Comparison of ENCODE assay signal across 27 cellular contexts in the genomic region with DNA sequence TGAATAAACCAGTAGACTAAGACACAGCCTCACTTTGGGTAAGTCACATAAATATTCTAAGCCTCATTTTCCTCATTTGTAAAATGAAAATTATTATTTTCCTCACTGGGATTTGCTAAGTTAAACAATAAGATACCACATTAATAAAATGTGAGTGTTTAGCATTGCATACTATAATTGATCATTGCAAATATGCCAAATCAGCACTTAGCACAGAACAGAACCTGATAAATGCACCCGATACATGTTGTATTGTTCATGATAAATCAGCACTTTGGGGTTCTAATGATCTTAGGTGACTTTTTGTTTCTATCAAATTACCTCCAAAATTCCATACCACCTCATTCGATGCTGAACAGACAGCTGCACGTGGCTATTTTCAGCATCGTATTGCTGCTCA.
"Had no signal": no experiment of that assay in that cellular context is flagged by ENCODE, and none has a peak within 500 bp of the region (broad histone marks: within the 10 kb centered on the region; RNA-seq: fewer than 3 reads in every experiment).

No MANE protein-coding gene starts in this region.

- H3K4me1 ChIP-seq: stomach, suprapubic skin, testis, thyroid gland, tibial nerve, transverse colon, upper lobe of left lung, upper lobe of right lung, uterus, vagina had no signal

- H3K4me3 ChIP-seq: stomach, suprapubic skin, testis, thoracic aorta, thyroid gland, tibial artery, tibial nerve, transverse colon, upper lobe of left lung, upper lobe of right lung, uterus, vagina had no signal

- H3K36me3 ChIP-seq: stomach, suprapubic skin, thoracic aorta, thyroid gland, tibial artery, tibial nerve, transverse colon, upper lobe of left lung, upper lobe of right lung, uterus, vagina had no signal

- DNase-seq: stimulated activated CD4-positive, alpha-beta T cell treated with anti-CD3 and anti-CD28 coated beads, Interleukin-2, amount 100 ng/mL, for 48 hours; stimulated activated CD4-positive, alpha-beta T cell treated with anti-CD3 and anti-CD28 coated beads, Interleukin-4, amount 100 ng/mL, for 1 hour; stimulated activated CD4-positive, alpha-beta T cell treated with anti-CD3 and anti-CD28 coated beads, Interleukin-4, amount 100 ng/mL, for 24 hours; stimulated activated CD4-positive, alpha-beta T cell treated with anti-CD3 and anti-CD28 coated beads, Interleukin-4, amount 100 ng/mL, for 4 hours; stimulated activated CD8-positive, alpha-beta memory T cell treated with anti-CD3 and anti-CD28 coated beads, Interleukin-4, amount 100 ng/mL, for 48 hours; stimulated activated naive B cell treated with anti-CD40 and anti-IgM and Interleukin-4, amounts not matched to agents 10 μg/mL and 1 μg/mL and 100 μg/mL, for 72 hours; stimulated activated naive CD4-positive, alpha-beta T cell; stimulated activated naive CD4-positive, alpha-beta T cell treated with Interleukin-2 at 50 U/mL for 16 hours; stimulated activated naive CD8-positive, alpha-beta T cell treated with anti-CD3 and anti-CD28 coated beads, Interleukin-15, amount 100 ng/mL, for 72 hours; stimulated activated naive CD8-positive, alpha-beta T cell treated with anti-CD3 and anti-CD28 coated beads, Interleukin-15, Interleukin-2, amounts not matched to agents 100 U/mL and 50 U/mL, for 24 hours; stomach; substantia nigra; thyroid gland; tibial artery; transverse colon; trophoblast cell; upper lobe of left lung; upper lobe of right lung; uterus had no signal

- H3K9me3 ChIP-seq: suprapubic skin, testis, thoracic aorta, thyroid gland, tibial artery, transverse colon, upper lobe of left lung, upper lobe of right lung, uterus, vagina had no signal

- FAIRE-seq: urothelium cell line had no signal

- H3K27me3 ChIP-seq: stomach, suprapubic skin, testis, thyroid gland, tibial artery, tibial nerve, transverse colon, upper lobe of left lung, upper lobe of right lung, uterus, vagina had no signal

- ATAC-seq: stimulated activated effector memory CD8-positive, alpha-beta T cell treated with anti-CD3 and anti-CD28 coated beads, Interleukin-12 subunit alpha, Interleukin-12 subunit beta, amount 100 ng/mL, for 72 hours; stimulated activated memory B cell treated with anti-CD40 and anti-IgM and Interleukin-4, amounts not matched to agents 10 μg/mL and 1 μg/mL and 100 μg/mL, for 72 hours; stimulated activated naive B cell treated with anti-CD40 and anti-IgM and Interleukin-4, amounts not matched to agents 10 μg/mL and 1 μg/mL and 100 μg/mL, for 72 hours; stimulated activated naive CD8-positive, alpha-beta T cell treated with anti-CD3 and anti-CD28 coated beads, Interleukin-15, amount 100 ng/mL, for 72 hours; stimulated activated naive CD8-positive, alpha-beta T cell treated with anti-CD3 and anti-CD28 coated beads, Interleukin-15, Interleukin-2, amounts not matched to agents 100 U/mL and 50 U/mL, for 24 hours; upper lobe of right lung had no signal

- H3K27ac ChIP-seq: stomach, suprapubic skin, testis, thoracic aorta, thyroid gland, tibial artery, tibial nerve, transverse colon, upper lobe of left lung, upper lobe of right lung, uterus, vagina had no signal
